Comparison of ENCODE assay signal across 8 cellular contexts in genomic region chr9:5949103-5949699, GRCh38. TPM values are rescaled to one million over a fixed set of nuclear protein-coding genes. Genes with fewer than 3 reads are reported as not detected.
DNase-seq lines count a peak whose midpoint lies in the region; ATAC-seq and TF ChIP-seq lines count a peak whose summit lies in the region.

No MANE protein-coding gene starts in this region.

- peak overlapping the region; percentile 42 for H3K27ac ChIP-seq in left ventricle myocardium inferior (replicated peaks)

- H3K27ac Mint-ChIP-seq in T-cell = peak overlapping the region; percentile 56 to 69

- H3K9me3 Mint-ChIP-seq in T-cell = no peaks in the 10 kb centered on the region

- H3K4me1 ChIP-seq in left ventricle myocardium inferior = peaks cover 33% of the 10 kb centered on the region

- ATAC-seq in activated CD4-positive, CD25-positive, alpha-beta regulatory T cell treated with anti-CD3 and anti-CD28 coated beads, Interleukin-2, amount 50 U/mL, for 24 hours = peak; percentile 80 to 84
- peak; percentile 71 for ATAC-seq in HG03064 (IDR thresholded peaks at IDR 0.05; ENCODE audit: low read depth, unreplicated experiment)
- ATAC-seq in T-cell (replicated peaks in 1 of 4) = peak; percentile 74 to 92 (median 82)

- peak overlapping the region; percentile 43 for H3K4me3 ChIP-seq in left ventricle myocardium inferior

- DNase-seq in activated CD4-positive, CD25-positive, alpha-beta regulatory T cell (lab: John Stamatoyannopoulos, UW) = no peak
- peak in 14 of 34 experiments; percentile 0 to 12 (median 4) for DNase-seq in T-cell
- DNase-seq in left ventricle myocardium inferior = no peak
- no peak for DNase-seq in GM03348 (ENCODE audit: low spot score)
- DNase-seq in NCI-H2227 treated with DMSO at 0.1 percent for 48 hours (lab: John Stamatoyannopoulos, UW) = no peak
- DNase-seq in NCI-H345 treated with DMSO at 0.1 percent for 48 hours (lab: John Stamatoyannopoulos, UW; ENCODE audit: unreplicated experiment) = no peak

- H3K27me3 ChIP-seq in left ventricle myocardium inferior (ENCODE audit: low read depth) = no peaks in the 10 kb centered on the region

- H3K9me3 ChIP-seq in left ventricle myocardium inferior (replicated peaks) = no peaks in the 10 kb centered on the region

- intact Hi-C loops in left ventricle myocardium inferior (cut with micrococcal nuclease) = no loop called here

- POLR2A ChIA-PET in T-cell (lab: Charles Lee) = no interaction called here

- H3K36me3 ChIP-seq in left ventricle myocardium inferior = peaks cover under 1% of the 10 kb centered on the region

- peak overlapping the region; percentile 24 to 60 (median 49) for H3K4me3 Mint-ChIP-seq in T-cell

- H3K27me3 Mint-ChIP-seq in T-cell = no peaks in the 10 kb centered on the region

- H3K4me1 Mint-ChIP-seq in T-cell = peaks cover 21 to 26% (median 24%) of the 10 kb centered on the region in 3 donors

- CTCF ChIA-PET in T-cell (lab: Charles Lee) = no interaction called here

- H3K36me3 Mint-ChIP-seq in T-cell = peaks cover 3% of the 10 kb centered on the region

- TF ChIP-seq CTCF in left ventricle myocardium inferior (IDR thresholded peaks at IDR 0.05; ENCODE audit: borderline replicate concordance) = no peak

RNA-seq across cellular contexts. Expression of gene MLANA, which starts 58.5 kb away (rescaled TPM):
- total RNA-seq in T-cell (not detected), left ventricle myocardium inferior (not detected)
